In genomic region chr5:67211926-67212325, GRCh38 we compare ENCODE assay signal across 13 cellular contexts. TPM values are rescaled to one million over a fixed set of nuclear protein-coding genes. Genes with fewer than 3 reads are reported as not detected.
DNase-seq lines count a peak whose midpoint lies in the region; ATAC-seq and TF ChIP-seq lines count a peak whose summit lies in the region.
"Had no signal": no experiment of that assay in that cellular context is flagged by ENCODE, and none has a peak within 500 bp of the region (broad histone marks: within the 10 kb centered on the region; RNA-seq: fewer than 3 reads in every experiment).

No MANE protein-coding gene starts in this region.

- no peak for TF ChIP-seq POLR2A in sigmoid colon (IDR thresholded peaks at IDR 0.05)

- no peak for TF ChIP-seq EP300 in sigmoid colon (IDR thresholded peaks at IDR 0.05)

- peaks cover 0 to 11% (median 8%) of the 10 kb centered on the region in 4 donors for H3K4me1 ChIP-seq in sigmoid colon

- in situ Hi-C loops in SK-MEL-5 (cut with HindIII; ENCODE audit: low pct_unique_long_range_greater_than_20kb, low sequenced_read_pairs), result no loop called here

- no peaks in the 10 kb centered on the region for H3K36me3 ChIP-seq in sigmoid colon
- H3K36me3 ChIP-seq: tibial artery had no signal

- WGBS in sigmoid colon, 2 donors, result 89 to 96% methylated on average over 2 of the region's 2 CpGs

- DNase-seq in ELF-1 (ENCODE audit: low read depth, low spot score) (peak; percentile 18), SK-MEL-5 (ENCODE audit: low read depth, low spot score) (peak; percentile 42), fibroblast of gingiva (ENCODE audit: low read depth) (peak; percentile 27), sigmoid colon (peak; percentile 11), HuH-7 (ENCODE audit: low spot score) (no peak), NCI-H446 (lab: John Stamatoyannopoulos, UW) (no peak)
- DNase-seq: DMS79 treated with DMSO at 0.1 percent for 48 hours, Kasumi-1, tibial artery had no signal

- intact Hi-C loops in sigmoid colon (cut with DNase I), result no loop called here

- no peak overlapping the region for H3K27ac ChIP-seq in sigmoid colon
- H3K27ac ChIP-seq: tibial artery, VCaP had no signal

- H3K4me3 ChIP-seq in sigmoid colon, result no peak overlapping the region
- H3K4me3 ChIP-seq: smooth muscle cell, tibial artery had no signal

- H3K27me3 ChIP-seq in sigmoid colon, result no peaks in the 10 kb centered on the region
- H3K27me3 ChIP-seq: tibial artery had no signal

- no peak for TF ChIP-seq CTCF in sigmoid colon (IDR thresholded peaks at IDR 0.05)

- no peak for ATAC-seq in GM19395 (IDR thresholded peaks at IDR 0.05; ENCODE audit: unreplicated experiment)
- no peak for ATAC-seq in GM21528 (IDR thresholded peaks at IDR 0.05; ENCODE audit: low FRiP score, unreplicated experiment)

- no peaks in the 10 kb centered on the region for H3K9me3 ChIP-seq in sigmoid colon
- H3K9me3 ChIP-seq: tibial artery had no signal

RNA-seq across cellular contexts. Expression of gene CD180, which starts 15.3 kb away (rescaled TPM):
- not detected in 2 replicates for total RNA-seq in SK-MEL-5 (2014; rRNA removed; shearing (Covaris generic))
- not detected in 2 replicates for polyA plus RNA-seq in SK-MEL-5 (2015; cell fraction: cytosol; rRNA removed)
- polyA plus RNA-seq in SK-MEL-5 (2015; cell fraction: nucleus; rRNA removed), result not detected in 2 replicates
- 1 to 10 TPM in 1 of 4 donors, under 1 TPM in 3; 0.55 to 1.1 (median 0.90) TPM for total RNA-seq in sigmoid colon
- 1 to 10 TPM in 2 of 3 donors, under 1 TPM in 1; 0.60 to 3.5 (median 2.3) TPM for polyA plus RNA-seq in sigmoid colon
- total RNA-seq: smooth muscle cell had no signal
- polyA plus RNA-seq: smooth muscle cell had no signal

Comparison
In these comparisons a context has a peak if more than half of its experiments do, and no peak if none do; other contexts are left out.
1. DNase-seq: peak in ELF-1 (single experiment), SK-MEL-5 (single experiment), fibroblast of gingiva (single experiment) and sigmoid colon (single experiment); none in HuH-7 (single experiment) and NCI-H446 (0 of 2).